In the genomic region with DNA sequence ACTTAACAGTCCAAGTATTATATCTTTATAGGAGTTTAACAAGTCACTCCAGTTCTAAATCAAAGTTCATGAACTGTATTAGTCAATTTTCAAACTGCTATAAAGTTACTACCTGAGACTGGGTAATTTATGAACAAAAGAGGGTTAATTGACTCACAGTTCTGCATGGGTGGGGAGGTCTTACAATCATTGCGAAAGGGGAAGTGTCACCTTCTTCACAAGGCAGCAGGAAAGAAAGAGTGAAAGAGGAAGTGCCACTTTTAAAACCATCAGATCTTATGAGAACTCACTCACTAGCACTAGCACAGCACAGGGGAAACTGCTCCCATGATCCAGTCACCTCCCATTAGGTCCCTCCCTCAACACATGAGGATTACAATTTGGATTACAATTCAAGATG, we compare ENCODE assay signal across 10 cellular contexts.
DNase-seq lines count a peak whose midpoint lies in the region; ATAC-seq and TF ChIP-seq lines count a peak whose summit lies in the region.
"Had no signal": no experiment of that assay in that cellular context is flagged by ENCODE, and none has a peak within 500 bp of the region (broad histone marks: within the 10 kb centered on the region; RNA-seq: fewer than 3 reads in every experiment).

No MANE protein-coding gene starts in this region.

- H3K27me3 ChIP-seq in uterus (no peaks in the 10 kb centered on the region), prostate gland (replicated peaks; ENCODE audit: insufficient read depth) (no peaks in the 10 kb centered on the region)

- intact Hi-C loops in uterus (cut with DNase I; ENCODE audit: low total_unique reads) (no loop called here), prostate gland (cut with DNase I) (no loop called here)

- H3K36me3 Mint-ChIP-seq in activated T-cell treated with anti-CD3 and anti-CD28 coated beads, Interleukin-2, amount 50 U/mL, for 4 hours (ENCODE audit: insufficient read depth), result no peaks in the 10 kb centered on the region

- no peak for DNase-seq in activated T-cell treated with anti-CD3 and anti-CD28 coated beads, Interleukin-2, amount 50 U/mL, for 4 hours
- DNase-seq in activated T-cell treated with anti-CD3 and anti-CD28 coated beads, Interleukin-2, amount 50 U/mL, for 1 hour, result no peak
- DNase-seq in SKM-1 (lab: John Stamatoyannopoulos, UW; ENCODE audit: unreplicated experiment) (peak; percentile 83), uterus (no peak), prostate gland (ENCODE audit: low spot score) (no peak), RWPE1 (ENCODE audit: low spot score) (no peak)
- DNase-seq in stimulated activated naive CD8-positive, alpha-beta T cell treated with anti-CD3 and anti-CD28 coated beads, Interleukin-15, Interleukin-2, amounts not matched to agents 100 U/mL and 50 U/mL, for 24 hours, result no peak
- DNase-seq: amniotic stem cell, mesenchymal stem cell had no signal

- H3K9me3 ChIP-seq in uterus, result peaks cover 0 to 4% of the 10 kb centered on the region in 2 donors
- H3K9me3 ChIP-seq in prostate gland, result no peaks in the 10 kb centered on the region

- H3K4me3 Mint-ChIP-seq in activated T-cell treated with anti-CD3 and anti-CD28 coated beads, Interleukin-2, amount 50 U/mL, for 4 hours, result no peak overlapping the region

- no peaks in the 10 kb centered on the region for H3K4me1 ChIP-seq in uterus
- H3K4me1 ChIP-seq in prostate gland (replicated peaks), result no peaks in the 10 kb centered on the region

- POLR2A ChIA-PET in RWPE1 (lab: Yijun Ruan, JAX; ENCODE audit: low non-redundant PET), result no interaction called here

- H3K27me3 Mint-ChIP-seq in activated T-cell treated with anti-CD3 and anti-CD28 coated beads, Interleukin-2, amount 50 U/mL, for 4 hours (ENCODE audit: low read depth), result peaks cover 4% of the 10 kb centered on the region

- CTCF ChIA-PET in RWPE1 (lab: Yijun Ruan, JAX), result no interaction called here

- peaks cover 18% of the 10 kb centered on the region for H3K9me3 Mint-ChIP-seq in activated T-cell treated with anti-CD3 and anti-CD28 coated beads, Interleukin-2, amount 50 U/mL, for 4 hours

- H3K4me3 ChIP-seq in uterus (no peak overlapping the region), prostate gland (no peak overlapping the region)

- peak; percentile 46 to 56 for ATAC-seq in activated T-cell treated with anti-CD3 and anti-CD28 coated beads, Interleukin-2, amount 50 U/mL, for 4 hours
- peak; percentile 93 for ATAC-seq in HG03064 (IDR thresholded peaks at IDR 0.05; ENCODE audit: low read depth, unreplicated experiment)
- ATAC-seq in stimulated activated naive CD8-positive, alpha-beta T cell treated with anti-CD3 and anti-CD28 coated beads, Interleukin-15, Interleukin-2, amounts not matched to agents 100 U/mL and 50 U/mL, for 24 hours, result peak; percentile 77

- TF ChIP-seq POLR2A in uterus (IDR thresholded peaks at IDR 0.05) (no peak), prostate gland (IDR thresholded peaks at IDR 0.05) (no peak)

- WGBS in prostate gland, result 9% methylated on average over 1 of the region's 1 CpG

- H3K4me1 Mint-ChIP-seq in activated T-cell treated with anti-CD3 and anti-CD28 coated beads, Interleukin-2, amount 50 U/mL, for 4 hours (ENCODE audit: low read depth), result peaks cover 3% of the 10 kb centered on the region

- TF ChIP-seq CTCF in uterus (IDR thresholded peaks at IDR 0.05) (no peak), prostate gland (IDR thresholded peaks at IDR 0.05) (no peak), RWPE1 (conservative IDR thresholded peaks at IDR 0.05; ENCODE audit: low read depth) (no peak)

- no peak overlapping the region for H3K27ac ChIP-seq in uterus
- no peak overlapping the region for H3K27ac ChIP-seq in prostate gland
- no peak overlapping the region for H3K27ac ChIP-seq in RWPE1

- H3K36me3 ChIP-seq in uterus (no peaks in the 10 kb centered on the region), prostate gland (no peaks in the 10 kb centered on the region)
